8 cellular contexts compared by ENCODE assay signal in the genomic region with DNA sequence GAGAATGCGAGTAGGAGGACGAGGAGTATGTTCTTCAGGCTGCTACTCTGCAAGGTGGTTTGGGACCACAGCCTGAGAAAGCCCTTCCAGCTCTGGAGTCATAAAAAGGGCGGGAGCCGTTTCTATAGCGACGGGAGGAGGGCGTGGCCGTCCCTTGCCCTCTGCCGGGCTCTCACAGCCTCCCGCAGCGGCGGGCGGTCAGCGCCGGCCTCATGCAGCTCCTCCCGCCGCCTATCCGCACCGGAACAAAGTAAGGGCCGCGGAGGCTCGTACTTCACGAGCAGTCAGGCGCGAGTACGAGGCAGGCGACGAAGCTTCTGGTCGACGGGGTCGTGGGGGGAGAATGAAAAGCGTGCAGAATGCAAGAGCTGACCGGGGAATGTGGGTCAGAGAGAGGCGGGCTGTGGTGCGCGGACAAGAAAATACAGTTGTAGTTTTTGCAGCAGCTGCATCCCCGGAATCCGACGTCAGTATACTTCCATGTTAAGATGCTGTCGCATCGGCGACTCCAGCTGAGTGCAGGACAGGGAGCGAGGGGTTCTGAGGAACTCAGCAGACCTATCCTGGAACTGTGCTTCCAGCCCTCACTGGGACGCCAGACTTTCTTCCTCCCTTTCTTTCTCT. TPM values are rescaled to one million over a fixed set of nuclear protein-coding genes. Genes with fewer than 3 reads are reported as not detected.
DNase-seq lines count a peak whose midpoint lies in the region; ATAC-seq and TF ChIP-seq lines count a peak whose summit lies in the region.

A gene with protein sequence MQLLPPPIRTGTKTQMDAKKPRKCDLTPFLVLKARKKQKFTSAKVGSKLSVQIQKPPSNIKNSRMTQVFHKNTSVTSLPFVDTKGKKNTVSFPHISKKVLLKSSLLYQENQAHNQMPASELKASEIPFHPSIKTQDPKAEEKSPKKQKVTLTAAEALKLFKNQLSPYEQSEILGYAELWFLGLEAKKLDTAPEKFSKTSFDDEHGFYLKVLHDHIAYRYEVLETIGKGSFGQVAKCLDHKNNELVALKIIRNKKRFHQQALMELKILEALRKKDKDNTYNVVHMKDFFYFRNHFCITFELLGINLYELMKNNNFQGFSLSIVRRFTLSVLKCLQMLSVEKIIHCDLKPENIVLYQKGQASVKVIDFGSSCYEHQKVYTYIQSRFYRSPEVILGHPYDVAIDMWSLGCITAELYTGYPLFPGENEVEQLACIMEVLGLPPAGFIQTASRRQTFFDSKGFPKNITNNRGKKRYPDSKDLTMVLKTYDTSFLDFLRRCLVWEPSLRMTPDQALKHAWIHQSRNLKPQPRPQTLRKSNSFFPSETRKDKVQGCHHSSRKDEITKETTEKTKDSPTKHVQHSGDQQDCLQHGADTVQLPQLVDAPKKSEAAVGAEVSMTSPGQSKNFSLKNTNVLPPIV (plus strand): TSS at position 175 of the 624 bp plus-strand sequence. CDS start 38 bp downstream, at position 213.

- no peaks in the 10 kb centered on the region for H3K4me1 Mint-ChIP-seq in activated CD8-positive, alpha-beta T cell treated with anti-CD3 and anti-CD28 coated beads for 36 hours (ENCODE audit: low read depth)
- H3K4me1 Mint-ChIP-seq in naive thymus-derived CD4-positive, alpha-beta T cell = peaks cover 0 to 25% (median 19%) of the 10 kb centered on the region in 7 donors

- no peak for TF ChIP-seq CTCF in AG10803 (conservative IDR thresholded peaks at IDR 0.05; ENCODE audit: low read length)
- no peak for TF ChIP-seq CTCF in activated CD8-positive, alpha-beta T cell treated with anti-CD3 and anti-CD28 coated beads for 36 hours (IDR thresholded peaks at IDR 0.05)

- H3K4me3 ChIP-seq in AG10803 (ENCODE audit: low read length) = peak within 1 kb of the TSS; percentile 59
- no peak within 1 kb of the TSS for H3K4me3 ChIP-seq in naive thymus-derived CD4-positive, alpha-beta T cell (ENCODE audit: low read length)
- no peak within 1 kb of the TSS for H3K4me3 ChIP-seq in aorta (ENCODE audit: low read length in 2 of 2)

- H3K27ac ChIP-seq in naive thymus-derived CD4-positive, alpha-beta T cell (ENCODE audit: low read depth, low read length) = no peak within 1 kb of the TSS
- H3K27ac ChIP-seq in aorta (ENCODE audit: low read depth in 1 of 2, low read length in 2 of 2) = no peak within 1 kb of the TSS

- intact Hi-C loops in activated CD8-positive, alpha-beta T cell treated with anti-CD3 and anti-CD28 coated beads for 36 hours (cut with micrococcal nuclease) = no loop called here
- intact Hi-C loops in naive thymus-derived CD4-positive, alpha-beta T cell (cut with micrococcal nuclease) = no loop called here
- intact Hi-C loops in aorta (cut with DNase I) = no loop called here

- 3 to 5% methylated on average over 44 of the region's 44 CpGs for WGBS in aorta, 2 donors

- H3K36me3 ChIP-seq in naive thymus-derived CD4-positive, alpha-beta T cell (ENCODE audit: control insufficient read depth in 2 of 3, insufficient read depth in 3 of 3, low read length in 3 of 3) = no peaks in the 10 kb centered on the region
- no peaks in the 10 kb centered on the region for H3K36me3 ChIP-seq in aorta (ENCODE audit: control insufficient read depth in 1 of 2, insufficient read depth in 2 of 2, low read length in 1 of 2)

- H3K4me3 Mint-ChIP-seq in activated CD8-positive, alpha-beta T cell treated with anti-CD3 and anti-CD28 coated beads for 36 hours = no peak within 1 kb of the TSS
- H3K4me3 Mint-ChIP-seq in naive thymus-derived CD4-positive, alpha-beta T cell = peak within 1 kb of the TSS in 8 of 10 donors; percentile 20 to 61 (median 54)

- peak; percentile 64 for DNase-seq in AG10803 (ENCODE audit: low read depth)
- peak; percentile 64 for DNase-seq in HK-2 (ENCODE audit: unreplicated experiment)
- DNase-seq in activated CD8-positive, alpha-beta T cell treated with anti-CD3 and anti-CD28 coated beads for 36 hours = peak; percentile 17
- peak; percentile 43 for DNase-seq in foreskin melanocyte
- no peak for DNase-seq in naive thymus-derived CD4-positive, alpha-beta T cell
- peak; percentile 90 for DNase-seq in aorta
- DNase-seq in RKO (ENCODE audit: low spot score) = no peak

- H3K27me3 Mint-ChIP-seq in activated CD8-positive, alpha-beta T cell treated with anti-CD3 and anti-CD28 coated beads for 36 hours = peaks cover 18% of the 10 kb centered on the region
- peaks cover 0 to 38% (median 26%) of the 10 kb centered on the region in 5 donors for H3K27me3 Mint-ChIP-seq in naive thymus-derived CD4-positive, alpha-beta T cell

- CTCF ChIA-PET in activated CD8-positive, alpha-beta T cell treated with anti-CD3 and anti-CD28 coated beads for 36 hours (lab: Charles Lee) = no interaction called here
- CTCF ChIA-PET in naive thymus-derived CD4-positive, alpha-beta T cell (lab: Charles Lee) = interaction anchor here (0.5 kb wide), 1 partner anchor 149 kb away, joined by 3 read pairs; no protein-coding TSS in a partner anchor

- H3K9me3 ChIP-seq in naive thymus-derived CD4-positive, alpha-beta T cell (ENCODE audit: control insufficient read depth in 2 of 3, low read length in 3 of 3) = no peaks in the 10 kb centered on the region
- H3K9me3 ChIP-seq in aorta (ENCODE audit: control insufficient read depth, low read length) = no peaks in the 10 kb centered on the region

- no peaks in the 10 kb centered on the region for H3K27me3 ChIP-seq in naive thymus-derived CD4-positive, alpha-beta T cell (ENCODE audit: control insufficient read depth in 2 of 2, insufficient read depth in 2 of 2, low read length in 2 of 2)
- no peaks in the 10 kb centered on the region for H3K27me3 ChIP-seq in aorta (ENCODE audit: control insufficient read depth in 1 of 2, insufficient read depth in 2 of 2, low read length in 1 of 2)

- no peak within 1 kb of the TSS for H3K27ac Mint-ChIP-seq in activated CD8-positive, alpha-beta T cell treated with anti-CD3 and anti-CD28 coated beads for 36 hours
- H3K27ac Mint-ChIP-seq in naive thymus-derived CD4-positive, alpha-beta T cell = no peak within 1 kb of the TSS

- peak; percentile 13 for ATAC-seq in activated CD8-positive, alpha-beta T cell treated with anti-CD3 and anti-CD28 coated beads for 36 hours
- peak; percentile 60 for ATAC-seq in naive thymus-derived CD4-positive, alpha-beta T cell
- ATAC-seq in aorta (ENCODE audit: low FRiP score) = peak; percentile 84
- ATAC-seq in HG02571 (IDR thresholded peaks at IDR 0.05; ENCODE audit: unreplicated experiment) = no peak

- no peaks in the 10 kb centered on the region for H3K4me1 ChIP-seq in naive thymus-derived CD4-positive, alpha-beta T cell (ENCODE audit: control insufficient read depth in 2 of 2, insufficient read depth in 2 of 2, low read length in 2 of 2)
- no peaks in the 10 kb centered on the region for H3K4me1 ChIP-seq in aorta (ENCODE audit: control insufficient read depth in 1 of 2, insufficient read depth in 2 of 2, low read length in 2 of 2)

- peaks cover 10% of the 10 kb centered on the region for H3K36me3 Mint-ChIP-seq in activated CD8-positive, alpha-beta T cell treated with anti-CD3 and anti-CD28 coated beads for 36 hours (ENCODE audit: low read depth)
- H3K36me3 Mint-ChIP-seq in naive thymus-derived CD4-positive, alpha-beta T cell = peaks cover 0 to 10% (median 0%) of the 10 kb centered on the region in 5 donors

- POLR2A ChIA-PET in activated CD8-positive, alpha-beta T cell treated with anti-CD3 and anti-CD28 coated beads for 36 hours (lab: Charles Lee) = interaction anchor here (0.5 kb wide), 1 partner anchor 88 kb away, joined by 3 read pairs; no protein-coding TSS in a partner anchor
- POLR2A ChIA-PET in naive thymus-derived CD4-positive, alpha-beta T cell (lab: Charles Lee) = no interaction called here

- H3K9me3 Mint-ChIP-seq in activated CD8-positive, alpha-beta T cell treated with anti-CD3 and anti-CD28 coated beads for 36 hours = no peaks in the 10 kb centered on the region
- H3K9me3 Mint-ChIP-seq in naive thymus-derived CD4-positive, alpha-beta T cell = peaks cover 0 to 4% (median 0%) of the 10 kb centered on the region in 11 donors

RNA-seq across cellular contexts. Expression of the gene that starts here (rescaled TPM):
- total RNA-seq in activated CD8-positive, alpha-beta T cell treated with anti-CD3 and anti-CD28 coated beads for 36 hours = 10 to 100 TPM; 35.0 TPM
- total RNA-seq in naive thymus-derived CD4-positive, alpha-beta T cell = 10 to 100 TPM in 4 of 5 experiments, 1 to 10 TPM in 1; 9.8 to 25.1 (median 22.0) TPM
- 10 to 100 TPM; 37.4 to 50.9 TPM for polyA plus RNA-seq in naive thymus-derived CD4-positive, alpha-beta T cell
- 10 to 100 TPM; 29.6 to 33.8 TPM for total RNA-seq in aorta
- polyA plus RNA-seq in aorta = 10 to 100 TPM; 45.3 to 74.8 TPM

Comparison
In these comparisons a context has a peak if more than half of its experiments do, and no peak if none do; other contexts are left out.
1. DNase-seq: peak in AG10803 (single experiment), HK-2 (single experiment), activated CD8-positive, alpha-beta T cell treated with anti-CD3 and anti-CD28 coated beads for 36 hours (single experiment), foreskin melanocyte (single experiment) and aorta (2 of 2); none in naive thymus-derived CD4-positive, alpha-beta T cell (0 of 9) and RKO (single experiment).